In the genomic region with DNA sequence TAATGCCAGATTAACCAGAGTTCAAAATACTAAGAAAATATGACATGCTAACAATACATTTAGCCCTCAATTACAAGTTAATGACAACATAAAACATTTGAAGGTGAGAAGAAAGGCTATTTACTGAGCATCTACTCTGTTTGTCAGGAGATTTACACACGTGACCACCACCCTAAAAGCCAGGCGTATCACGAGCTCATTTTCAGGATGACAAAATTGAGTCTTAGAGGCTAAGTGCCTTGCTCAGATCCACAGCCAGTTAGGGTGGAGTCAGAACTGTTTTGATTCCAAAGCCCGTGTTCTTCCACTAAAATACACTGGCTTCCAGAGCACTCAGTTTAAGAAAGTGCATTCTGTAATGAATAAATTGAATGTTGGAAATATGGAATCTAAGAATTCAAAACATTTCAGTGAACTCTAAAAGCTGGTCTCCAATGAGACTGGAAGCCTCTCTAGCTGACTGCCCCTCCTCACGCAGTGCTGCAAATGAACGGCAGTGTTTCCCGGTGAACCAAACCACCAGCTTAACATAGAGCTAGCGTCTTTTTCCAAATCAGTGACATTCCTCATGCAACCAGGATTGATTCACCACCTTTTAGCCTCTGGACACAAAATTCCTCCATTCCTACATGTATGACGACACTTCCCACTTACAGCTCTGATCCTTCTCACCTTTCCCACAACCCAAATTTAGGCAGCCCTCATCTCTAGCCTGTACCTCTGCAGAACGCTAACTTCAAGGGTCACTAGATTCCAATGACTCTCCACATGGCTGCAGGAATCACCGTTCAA, we compare ENCODE assay signal across 10 cellular contexts. TPM values are rescaled to one million over a fixed set of nuclear protein-coding genes. Genes with fewer than 3 reads are reported as not detected.
DNase-seq lines count a peak whose midpoint lies in the region; ATAC-seq, FAIRE-seq and TF ChIP-seq lines count a peak whose summit lies in the region.
"Had no signal": no experiment of that assay in that cellular context is flagged by ENCODE, and none has a peak within 500 bp of the region (broad histone marks: within the 10 kb centered on the region; RNA-seq: fewer than 3 reads in every experiment).

No MANE protein-coding gene starts in this region.

- H3K56ac ChIP-seq in H9 (ENCODE audit: insufficient read length, low read depth, low read length): no peak overlapping the region

- peaks cover 4% of the 10 kb centered on the region in 3 experiments; a peak in 1 of 7 replicates for H3K36me3 Mint-ChIP-seq in H9 (ENCODE audit: insufficient read depth in 1 of 3, low read depth in 3 of 3)

- H3K9me3 ChIP-seq in H9 (ENCODE audit: control insufficient read depth, low read depth, low read length) (no peaks in the 10 kb centered on the region), K562 (replicated peaks; ENCODE audit: control insufficient read depth, insufficient read depth, low read depth, low read length) (no peaks in the 10 kb centered on the region), right atrium auricular region (no peaks in the 10 kb centered on the region), stomach smooth muscle (ENCODE audit: control insufficient read depth in 2 of 2, low read length in 2 of 2) (no peaks in the 10 kb centered on the region)

- no peak for TF ChIP-seq EP300 in K562 (IDR thresholded peaks at IDR 0.05; ENCODE audit: low read length)

- H2BK15ac ChIP-seq in H9 (ENCODE audit: low read depth, low read length): no peak overlapping the region

- ATAC-seq in K562 (no peak), HG03469 (IDR thresholded peaks at IDR 0.05; ENCODE audit: unreplicated experiment) (no peak), HG03439 (IDR thresholded peaks at IDR 0.05; ENCODE audit: unreplicated experiment) (no peak), GM21723 (IDR thresholded peaks at IDR 0.05; ENCODE audit: unreplicated experiment) (no peak)
- ATAC-seq: activated naive CD4-positive, alpha-beta T cell treated with anti-CD3 and anti-CD28 coated beads, Interleukin-2, amount 50 U/mL, for 72 hours had no signal

- no peak overlapping the region for H4K8ac ChIP-seq in H9 (replicated peaks; ENCODE audit: insufficient read length, low read depth, low read length)

- H3K79me1 ChIP-seq in H9 (ENCODE audit: insufficient read depth, low read depth, low read length, poor library complexity, severe bottlenecking): peaks cover 5% of the 10 kb centered on the region

- no peaks in the 10 kb centered on the region for H3K27me3 Mint-ChIP-seq in H9 (ENCODE audit: low read depth)

- WGBS in H9 (ENCODE audit: extremely low coverage, insufficient read length, low lambda C conversion rate): no CpG with 5 or more reads among the region's 11 CpGs
- 35% methylated on average over 11 of the region's 11 CpGs for WGBS in K562 (ENCODE audit: insufficient coverage, low coverage, missing lambda C conversion rate)

- TF ChIP-seq RAD21 in K562 (CRISPR knock-in tag; conservative IDR thresholded peaks at IDR 0.05 in 1 of 2, IDR thresholded peaks at IDR 0.05 in 1 of 2): no peak

- no peak overlapping the region for H3K4ac ChIP-seq in H9 (ENCODE audit: low read depth, low read length)

- DNase-seq in H9: no peak
- DNase-seq in K562 (ENCODE audit: extremely low read depth in 1 of 4, low spot score in 3 of 4): no peak
- no peak for DNase-seq in right atrium auricular region (ENCODE audit: low spot score)
- no peak for DNase-seq in activated naive CD4-positive, alpha-beta T cell treated with Interleukin-2 at 50 U/mL for 16 hours
- DNase-seq: NCI-H187 treated with DMSO at 0.1 percent for 48 hours had no signal

- H3K23ac ChIP-seq in H9 (ENCODE audit: insufficient read length, low read depth, low read length): no peak overlapping the region

- H3K14ac ChIP-seq in H9 (ENCODE audit: insufficient read depth, low read length): no peak overlapping the region

- no peak overlapping the region for H3K27ac ChIP-seq in H9 (ENCODE audit: insufficient read length, low read depth, low read length)
- H3K27ac ChIP-seq in K562 (ENCODE audit: extremely low read depth, low read depth, low read length): no peak overlapping the region
- peak overlapping the region; percentile 70 to 82 for H3K27ac ChIP-seq in right atrium auricular region
- peak overlapping the region; percentile 80 for H3K27ac ChIP-seq in stomach smooth muscle (ENCODE audit: low read length)

- BruUV-seq in K562 (replicated peaks; lab: Mats Ljungman, UMichigan): no TSS peak

- H3K36me3 ChIP-seq in K562 (ENCODE audit: control insufficient read depth, insufficient read depth, low read length) (peaks cover 62% of the 10 kb centered on the region), right atrium auricular region (no peaks in the 10 kb centered on the region), stomach smooth muscle (ENCODE audit: control insufficient read depth in 2 of 2, insufficient read depth in 2 of 2, low read length in 2 of 2) (peaks cover 0 to 2% of the 10 kb centered on the region in 2 donors)

- TF ChIP-seq CTCF in H9 (conservative IDR thresholded peaks at IDR 0.05) (no peak), K562 (IDR thresholded peaks at IDR 0.05 in 2 of 3, conservative IDR thresholded peaks at IDR 0.05 in 1 of 3; ENCODE audit: insufficient read depth in 2 of 3, low read depth in 1 of 3, low read length in 3 of 3) (no peak), right atrium auricular region (IDR thresholded peaks at IDR 0.05) (no peak)

- no peak overlapping the region for H3K4me3 Mint-ChIP-seq in H9

- H3K9me3 Mint-ChIP-seq in H9: no peaks in the 10 kb centered on the region
- H3K9me3 Mint-ChIP-seq: activated naive CD4-positive, alpha-beta T cell treated with anti-CD3 and anti-CD28 coated beads, Interleukin-2, amount 50 U/mL, for 72 hours had no signal

- peaks cover 2% of the 10 kb centered on the region; the same call in 1 of the 2 replicates for H3K4me1 ChIP-seq in H9 (ENCODE audit: insufficient read depth, low read length)
- peaks cover 44 to 56% of the 10 kb centered on the region in 2 experiments for H3K4me1 ChIP-seq in K562 (replicated peaks in 1 of 2; ENCODE audit: control insufficient read depth in 2 of 2, insufficient read depth in 2 of 2, low read length in 2 of 2)
- H3K4me1 ChIP-seq in right atrium auricular region: peaks cover 0 to 88% of the 10 kb centered on the region in 2 donors
- peaks cover 57% of the 10 kb centered on the region for H3K4me1 ChIP-seq in stomach smooth muscle (ENCODE audit: control insufficient read depth, insufficient read depth, low read length)

- H3K27me3 ChIP-seq in H9 (ENCODE audit: insufficient read depth, low read length) (no peaks in the 10 kb centered on the region), K562 (ENCODE audit: control insufficient read depth in 2 of 2, insufficient read depth in 2 of 2, low read length in 2 of 2) (no peaks in the 10 kb centered on the region), right atrium auricular region (no peaks in the 10 kb centered on the region), stomach smooth muscle (ENCODE audit: control insufficient read depth in 1 of 2, insufficient read depth in 2 of 2, low read length in 2 of 2) (no peaks in the 10 kb centered on the region)

- no peak overlapping the region for H2BK5ac ChIP-seq in H9 (ENCODE audit: insufficient read length, low read length)

- peaks cover 28% of the 10 kb centered on the region; the same call in 1 of the 2 replicates for H3K79me2 ChIP-seq in H9 (ENCODE audit: insufficient read depth, low read length)
- H3K79me2 ChIP-seq in K562 (ENCODE audit: control insufficient read depth, insufficient read depth, low read length): peaks cover 94% of the 10 kb centered on the region

- H2AK5ac ChIP-seq in H9 (ENCODE audit: insufficient read length, low read length): no peak overlapping the region

- in situ Hi-C loops in K562 (cut with MboI): no loop called here

- H3K27ac Mint-ChIP-seq in H9: peak overlapping the region; percentile 54 to 72 (median 65); a peak in 5 of 7 replicates

- H3K23me2 ChIP-seq in H9 (ENCODE audit: insufficient read length, low read depth, low read length, poor library complexity, severe bottlenecking): peaks cover 2% of the 10 kb centered on the region

- no peaks in the 10 kb centered on the region for H4K20me1 ChIP-seq in H9 (ENCODE audit: control insufficient read depth, insufficient read depth, insufficient read length)
- peaks cover 47% of the 10 kb centered on the region for H4K20me1 ChIP-seq in K562 (replicated peaks; ENCODE audit: control insufficient read depth, insufficient read depth, low read length)

- intact Hi-C loops in K562 (cut with micrococcal nuclease): no loop called here

- POLR2A ChIA-PET in K562 (lab: Yijun Ruan, JAX): interaction anchor here (0.7 to 2.8 kb wide), 5 partner anchors 10 to 41 kb away, joined by 3 to 15 read pairs (median 4); no protein-coding TSS in a partner anchor

- H3K4me3 ChIP-seq in K562 (no peak overlapping the region), right atrium auricular region (no peak overlapping the region), stomach smooth muscle (ENCODE audit: low read length in 2 of 2) (peak overlapping the region; percentile 41 to 64)

- H3K9ac ChIP-seq in H9 (ENCODE audit: extremely low read depth, insufficient read length, low read length) (no peak overlapping the region), K562 (ENCODE audit: insufficient read depth in 1 of 2, low read depth in 2 of 2, low read length in 2 of 2) (no peak overlapping the region; a peak in 1 of 4 replicates), stomach smooth muscle (ENCODE audit: low read length in 2 of 2) (peak overlapping the region; percentile 7 to 60)

- peaks cover 16% of the 10 kb centered on the region for H3K9me1 ChIP-seq in K562 (ENCODE audit: control insufficient read depth, insufficient read depth, low read length)

- H3T11ph ChIP-seq in H9 (ENCODE audit: low read length): no peak overlapping the region

- no peak overlapping the region for H2BK20ac ChIP-seq in H9 (ENCODE audit: low read depth, low read length, poor library complexity, severe bottlenecking)

- no peak overlapping the region for H2BK12ac ChIP-seq in H9 (ENCODE audit: insufficient read length, low read depth, low read length)

- FAIRE-seq in K562 (lab: Jason Lieb, UNC): no peak

- H3K18ac ChIP-seq in H9 (ENCODE audit: insufficient read length, low read depth, low read length): no peak overlapping the region

- peaks cover 37 to 42% of the 10 kb centered on the region in 2 experiments for H3K4me1 Mint-ChIP-seq in H9

- H4K91ac ChIP-seq in H9 (ENCODE audit: insufficient read length, low read depth, low read length): no peak overlapping the region

- no peak overlapping the region for H3K4me2 ChIP-seq in H9 (ENCODE audit: insufficient read depth, insufficient read length, low read length)
- no peak overlapping the region for H3K4me2 ChIP-seq in K562 (ENCODE audit: insufficient read depth, low read length)

- CTCF ChIA-PET in K562 (lab: Yijun Ruan, JAX; ENCODE audit: low intra/inter-chr PET ratio): no interaction called here

- H2AFZ ChIP-seq in H9 (ENCODE audit: low read length) (no peak overlapping the region), K562 (ENCODE audit: low read depth, low read length) (no peak overlapping the region)

- H2BK120ac ChIP-seq in H9 (ENCODE audit: low read depth, low read length, poor library complexity, severe bottlenecking): no peak overlapping the region

- no peak for TF ChIP-seq POLR2A in K562 (conservative IDR thresholded peaks at IDR 0.05)

- no peak overlapping the region for H4K5ac ChIP-seq in H9 (ENCODE audit: insufficient read length, low read depth, low read length)

RNA-seq across cellular contexts. Expression of gene ZDHHC7, which starts 5.9 kb away (rescaled TPM):
- 39.1 and 44.0 TPM in 2 replicates for total RNA-seq in H9 (2021)
- total RNA-seq in K562 (2011; cell fraction: chromatin; rRNA removed; ENCODE audit: low replicate concordance): 116 and 182 TPM in 2 replicates
- total RNA-seq in K562 (2011; cell fraction: nucleolus; rRNA removed): 70.2 and 72.6 TPM in 2 replicates
- total RNA-seq in K562 (2011; cell fraction: nucleoplasm; rRNA removed): 82.7 and 89.1 TPM in 2 replicates
- total RNA-seq in K562 (2014; rRNA removed): 37.4 and 42.5 TPM in 2 replicates
- total RNA-seq in K562 (2014; rRNA removed; fragmentation: Illumina TruSeq; extraction: Trizol): 37.2 and 38.1 TPM in 2 replicates
- 44.5 and 44.6 TPM in 2 replicates for total RNA-seq in K562 (2015; rRNA removed; fragmentation: Illumina TruSeq; extraction: Trizol)
- 45.7 and 47.0 TPM in 2 replicates for total RNA-seq in K562 (2021)
- 36.5 and 42.5 TPM in 2 replicates for polyA plus RNA-seq in K562 (2011; rRNA removed)
- 43.9 and 59.7 TPM in 2 replicates for polyA plus RNA-seq in K562 (2011; cell fraction: cytosol; rRNA removed)
- polyA plus RNA-seq in K562 (2011; cell fraction: nucleus; rRNA removed): 78.8 and 96.8 TPM in 2 replicates
- 37.6 and 39.5 TPM in 2 replicates for polyA plus RNA-seq in K562 (2012)
- 48.2 and 49.7 TPM in 2 replicates for polyA plus RNA-seq in K562 (2014; fragmentation: Illumina TruSeq; extraction: Trizol)
- 1 to 10 TPM; 1.7 to 1.8 TPM for polyA plus RNA-seq in K562 (2014; fragmentation: Nextera tagmentation; extraction: Ambion mirVana)
- polyA plus RNA-seq in K562 (2014; rRNA removed): 31.3 and 39.8 TPM in 2 replicates
- polyA minus RNA-seq in K562 (2011; rRNA and poly(A)+ RNA removed): 22.4 and 22.5 TPM in 2 replicates
- 14.8 and 19.9 TPM in 2 replicates for polyA minus RNA-seq in K562 (2011; cell fraction: cytosol; rRNA and poly(A)+ RNA removed)
- polyA minus RNA-seq in K562 (2011; cell fraction: nucleus; rRNA and poly(A)+ RNA removed): 17.2 and 23.5 TPM in 2 replicates
- total RNA-seq in right atrium auricular region: 10 to 100 TPM; 36.0 to 48.7 TPM

RNA-seq across cellular contexts. Expression of gene KIAA0513, which starts 22.1 kb away (rescaled TPM):
- total RNA-seq in H9 (2021) (3.8 and 4.7 TPM in 2 replicates), K562 (2014; rRNA removed) (11.0 and 11.2 TPM in 2 replicates), K562 (2014; rRNA removed; fragmentation: Illumina TruSeq; extraction: Trizol) (6.1 and 10.3 TPM in 2 replicates), K562 (2015; rRNA removed; fragmentation: Illumina TruSeq; extraction: Trizol) (9.3 and 9.7 TPM in 2 replicates), K562 (2021) (13.7 and 14.7 TPM in 2 replicates), right atrium auricular region (10 to 100 TPM; 12.6 to 14.1 TPM)
- 51.3 and 93.2 TPM in 2 replicates for total RNA-seq in K562 (2011; cell fraction: chromatin; rRNA removed; ENCODE audit: low replicate concordance)
- 39.2 and 39.4 TPM in 2 replicates for total RNA-seq in K562 (2011; cell fraction: nucleolus; rRNA removed)
- total RNA-seq in K562 (2011; cell fraction: nucleoplasm; rRNA removed): 29.0 and 33.3 TPM in 2 replicates
- polyA plus RNA-seq in K562 (2011; rRNA removed) (6.9 and 8.6 TPM in 2 replicates), K562 (2014; fragmentation: Illumina TruSeq; extraction: Trizol) (10.1 and 12.6 TPM in 2 replicates), K562 (2014; fragmentation: Nextera tagmentation; extraction: Ambion mirVana) (under 1 TPM; 0.18 to 0.36 TPM), K562 (2014; rRNA removed) (9.8 and 10.2 TPM in 2 replicates)
- polyA plus RNA-seq in K562 (2011; cell fraction: cytosol; rRNA removed): 4.0 and 9.6 TPM in 2 replicates
- 6.8 and 12.9 TPM in 2 replicates for polyA plus RNA-seq in K562 (2011; cell fraction: nucleus; rRNA removed)
- 10.5 and 13.3 TPM in 2 replicates for polyA plus RNA-seq in K562 (2012)
- polyA minus RNA-seq in K562 (2011; rRNA and poly(A)+ RNA removed): 7.7 and 17.3 TPM in 2 replicates
- polyA minus RNA-seq in K562 (2011; cell fraction: cytosol; rRNA and poly(A)+ RNA removed): 5.1 and 6.4 TPM in 2 replicates
- 9.6 and 11.7 TPM in 2 replicates for polyA minus RNA-seq in K562 (2011; cell fraction: nucleus; rRNA and poly(A)+ RNA removed)

Comparison
In these comparisons a context has a peak if more than half of its experiments do, and no peak if none do; other contexts are left out.
1. H3K27ac ChIP-seq: peak in right atrium auricular region (2 of 2) and stomach smooth muscle (single experiment); none in H9 (single experiment) and K562 (single experiment).
2. H3K9ac ChIP-seq: peak in stomach smooth muscle (2 of 2); none in H9 (single experiment) and K562 (0 of 2).
3. H3K4me3 ChIP-seq: peak in stomach smooth muscle (2 of 2); none in K562 (single experiment) and right atrium auricular region (0 of 2).